In genomic region chr1:36126797-36127500, GRCh38 we compare ENCODE assay signal across 1 cellular context.
TF ChIP-seq lines count a peak whose summit lies in the region.

No MANE protein-coding gene starts in this region.

TF ChIP-seq in K562, 482 proteins besides CTCF, POLR2A, EP300 and RAD21:
- TF ChIP-seq TEAD4 (IDR thresholded peaks at IDR 0.05; ENCODE audit: low read length) = peak; percentile 56; the same call in 1 of the 2 replicates
- no peak for TF ChIP-seq TEAD4 (CRISPR knock-in tag; IDR thresholded peaks at IDR 0.05; ENCODE audit: borderline replicate concordance)
- no peak for TF ChIP-seq ZNF407 (IDR thresholded peaks at IDR 0.05; ENCODE audit: low read depth)
- 0 out of 2 replicates have a peak, but pooled peaks have one; percentile 17 for TF ChIP-seq LARP7 (IDR thresholded peaks at IDR 0.05)
- TF ChIP-seq ZNF740 (CRISPR knock-in tag; IDR thresholded peaks at IDR 0.05) = no peak; the same call in 1 of the 2 replicates
- peak in 1 of 2 experiments; percentile 47; a peak in 1 of 4 replicates for TF ChIP-seq ZNF740 (tag; IDR thresholded peaks at IDR 0.05)
- peak; percentile 3; the same call in 1 of the 2 replicates for TF ChIP-seq TFAP4 (CRISPR knock-in tag; IDR thresholded peaks at IDR 0.05; ENCODE audit: borderline replicate concordance)
- no peak for TF ChIP-seq TEAD2 (tag; IDR thresholded peaks at IDR 0.05)
- TF ChIP-seq EGR1 (conservative IDR thresholded peaks at IDR 0.05) = peak; percentile 94
- TF ChIP-seq IRF1 (CRISPR knock-in tag; IDR thresholded peaks at IDR 0.05; ENCODE audit: borderline replicate concordance) = no peak
- 0 out of 2 replicates have a peak, but pooled peaks have one; percentile 10 for TF ChIP-seq ZBTB7A (IDR thresholded peaks at IDR 0.05; ENCODE audit: borderline replicate concordance, control insufficient read depth, low read depth, low read length)
- 0 out of 2 replicates have a peak, but pooled peaks have one; percentile 12 for TF ChIP-seq THRB (CRISPR knock-in tag; conservative IDR thresholded peaks at IDR 0.05)
- TF ChIP-seq ZNF280A (IDR thresholded peaks at IDR 0.05; ENCODE audit: low read depth, partially characterized antibody) = peak; percentile 31
